ENCODE assay signal across 23 cellular contexts in genomic region chr16:74951676-74952075, GRCh38. TPM values are rescaled to one million over a fixed set of nuclear protein-coding genes. Genes with fewer than 3 reads are reported as not detected.
DNase-seq lines count a peak whose midpoint lies in the region; ATAC-seq, FAIRE-seq and TF ChIP-seq lines count a peak whose summit lies in the region.
"Had no signal": no experiment of that assay in that cellular context is flagged by ENCODE, and none has a peak within 500 bp of the region (broad histone marks: within the 10 kb centered on the region; RNA-seq: fewer than 3 reads in every experiment).

No MANE protein-coding gene starts in this region.

- H3K27ac ChIP-seq in K562 (ENCODE audit: extremely low read depth, low read depth, low read length) (no peak overlapping the region), spleen (no peak overlapping the region), breast epithelium (no peak overlapping the region)
- H3K27ac ChIP-seq in CD4-positive, alpha-beta memory T cell (ENCODE audit: low read depth, low read length): no peak overlapping the region
- H3K27ac ChIP-seq: BLaER1 had no signal

- CTCF ChIA-PET in K562 (lab: Yijun Ruan, JAX; ENCODE audit: low intra/inter-chr PET ratio): no interaction called here
- CTCF ChIA-PET in CD4-positive, alpha-beta memory T cell (lab: Charles Lee; ENCODE audit: partially characterized antibody): no interaction called here

- no peaks in the 10 kb centered on the region for H3K79me2 ChIP-seq in K562 (ENCODE audit: control insufficient read depth, insufficient read depth, low read length)

- H3K9me3 ChIP-seq in K562 (replicated peaks; ENCODE audit: control insufficient read depth, insufficient read depth, low read depth, low read length): no peaks in the 10 kb centered on the region
- no peaks in the 10 kb centered on the region for H3K9me3 ChIP-seq in spleen
- H3K9me3 ChIP-seq in CD4-positive, alpha-beta memory T cell (ENCODE audit: control insufficient read depth in 1 of 2, low read length in 2 of 2): no peaks in the 10 kb centered on the region
- H3K9me3 ChIP-seq in breast epithelium: no peaks in the 10 kb centered on the region
- H3K9me3 ChIP-seq: BLaER1 had no signal

- no peak overlapping the region for H2AFZ ChIP-seq in K562 (ENCODE audit: low read depth, low read length)

- peak overlapping the region in 1 of 7 donors; percentile 43 for H3K27ac Mint-ChIP-seq in CD4-positive, alpha-beta memory T cell
- H3K27ac Mint-ChIP-seq: HFFc6 had no signal

- peaks cover 0 to 4% (median 2%) of the 10 kb centered on the region in 4 donors for H3K4me1 Mint-ChIP-seq in CD4-positive, alpha-beta memory T cell

- TF ChIP-seq EP300 in K562 (IDR thresholded peaks at IDR 0.05; ENCODE audit: low read length): no peak

- no peaks in the 10 kb centered on the region for H4K20me1 ChIP-seq in K562 (replicated peaks; ENCODE audit: control insufficient read depth, insufficient read depth, low read length)

- H3K36me3 ChIP-seq in K562 (ENCODE audit: control insufficient read depth, insufficient read depth, low read length) (peaks cover 72% of the 10 kb centered on the region), spleen (peaks cover 0 to 96% (median 52%) of the 10 kb centered on the region in 6 donors), breast epithelium (no peaks in the 10 kb centered on the region)
- H3K36me3 ChIP-seq in CD4-positive, alpha-beta memory T cell (ENCODE audit: insufficient read depth, low read length): peaks cover 40% of the 10 kb centered on the region

- TF ChIP-seq CTCF in K562 (IDR thresholded peaks at IDR 0.05 in 2 of 3, conservative IDR thresholded peaks at IDR 0.05 in 1 of 3; ENCODE audit: insufficient read depth in 2 of 3, low read depth in 1 of 3, low read length in 3 of 3) (no peak), spleen (IDR thresholded peaks at IDR 0.05 in 8 of 11, conservative IDR thresholded peaks at IDR 0.05 in 3 of 11) (no peak), breast epithelium (IDR thresholded peaks at IDR 0.05) (no peak)

- no peak overlapping the region for H3K4me2 ChIP-seq in K562 (ENCODE audit: insufficient read depth, low read length)
- H3K4me2 ChIP-seq: BLaER1 had no signal

- no peaks in the 10 kb centered on the region for H3K9me3 Mint-ChIP-seq in CD4-positive, alpha-beta memory T cell
- H3K9me3 Mint-ChIP-seq: CD4-positive, CD25-positive, alpha-beta regulatory T cell; HFFc6 had no signal

- H3K4me3 ChIP-seq in K562 (no peak overlapping the region), spleen (no peak overlapping the region), breast epithelium (no peak overlapping the region)
- H3K4me3 ChIP-seq in CD4-positive, alpha-beta memory T cell (ENCODE audit: low read length in 2 of 2): no peak overlapping the region
- H3K4me3 ChIP-seq: BLaER1 had no signal

- peaks cover 52 to 71% of the 10 kb centered on the region in 2 donors for H3K36me3 Mint-ChIP-seq in CD4-positive, alpha-beta memory T cell

- H3K4me1 ChIP-seq in K562 (replicated peaks in 1 of 2; ENCODE audit: control insufficient read depth in 2 of 2, insufficient read depth in 2 of 2, low read length in 2 of 2): no peaks in the 10 kb centered on the region
- no peaks in the 10 kb centered on the region for H3K4me1 ChIP-seq in spleen
- no peaks in the 10 kb centered on the region for H3K4me1 ChIP-seq in CD4-positive, alpha-beta memory T cell (ENCODE audit: insufficient read depth, low read length)
- no peaks in the 10 kb centered on the region for H3K4me1 ChIP-seq in breast epithelium

- in situ Hi-C loops in K562 (cut with MboI): no loop called here

- BruUV-seq in K562 (replicated peaks; lab: Mats Ljungman, UMichigan): no TSS peak

- no peaks in the 10 kb centered on the region for H3K27me3 ChIP-seq in K562 (ENCODE audit: control insufficient read depth in 2 of 2, insufficient read depth in 2 of 2, low read length in 2 of 2)
- no peaks in the 10 kb centered on the region for H3K27me3 ChIP-seq in spleen (replicated peaks in 1 of 7)
- H3K27me3 ChIP-seq in CD4-positive, alpha-beta memory T cell (ENCODE audit: insufficient read depth, low read length): no peaks in the 10 kb centered on the region
- H3K27me3 ChIP-seq in breast epithelium: no peaks in the 10 kb centered on the region
- H3K27me3 ChIP-seq: BLaER1 had no signal

- POLR2A ChIA-PET in K562 (lab: Yijun Ruan, JAX): interaction anchor here (0.6 to 2.1 kb wide), 4 partner anchors 9 to 37 kb away, joined by 3 to 8 read pairs (median 3); no protein-coding TSS in a partner anchor
- POLR2A ChIA-PET in CD4-positive, alpha-beta memory T cell (lab: Charles Lee; ENCODE audit: partially characterized antibody): no interaction called here

- no peak overlapping the region for H3K9ac ChIP-seq in K562 (ENCODE audit: insufficient read depth in 1 of 2, low read depth in 2 of 2, low read length in 2 of 2)
- H3K9ac ChIP-seq: BLaER1 had no signal

- peak; percentile 35 for FAIRE-seq in K562 (lab: Jason Lieb, UNC)
- FAIRE-seq: D721Med, G401.6, GM12891, GM19239, H1, HepG2 had no signal

- peak; percentile 1 for DNase-seq in activated CD8-positive, alpha-beta memory T cell treated with anti-CD3 and anti-CD28 coated beads, Interleukin-2, amount 50 U/mL, for 48 hours
- no peak for DNase-seq in activated CD8-positive, alpha-beta memory T cell treated with anti-CD3 and anti-CD28 coated beads for 24 hours
- no peak for DNase-seq in K562 (ENCODE audit: extremely low read depth in 1 of 4, low spot score in 3 of 4)
- DNase-seq in mesenteric fat pad (ENCODE audit: low spot score): peak; percentile 33
- DNase-seq in spleen: peak; percentile 20
- DNase-seq in stimulated activated CD4-positive, alpha-beta T cell treated with anti-CD3 and anti-CD28 coated beads, Interleukin-12 subunit alpha, Interleukin-12 subunit beta, amount 100 ng/mL, for 4 hours: no peak
- DNase-seq in CD4-positive, alpha-beta memory T cell: no peak
- DNase-seq in breast epithelium (ENCODE audit: low spot score in 2 of 2): no peak
- DNase-seq: 8988T; AML-193; CD4-positive, CD25-positive, alpha-beta regulatory T cell; DMS153; DMS79 treated with DMSO at 0.1 percent for 48 hours; EL; HCEC 1CT; HFFc6 had no signal

- H3K9me1 ChIP-seq in K562 (ENCODE audit: control insufficient read depth, insufficient read depth, low read length): no peaks in the 10 kb centered on the region

- no peaks in the 10 kb centered on the region for H3K27me3 Mint-ChIP-seq in CD4-positive, alpha-beta memory T cell
- H3K27me3 Mint-ChIP-seq: CD4-positive, CD25-positive, alpha-beta regulatory T cell had no signal

- ATAC-seq in K562: no peak
- ATAC-seq: HepG2 had no signal

- intact Hi-C loops in K562 (cut with micrococcal nuclease) (no loop called here), spleen (cut with DNase I; ENCODE audit: low total_unique reads) (no loop called here), breast epithelium (cut with DNase I; ENCODE audit: low total_unique reads) (no loop called here)
- intact Hi-C loops in CD4-positive, alpha-beta memory T cell (cut with micrococcal nuclease): no loop called here

- TF ChIP-seq POLR2A in K562 (conservative IDR thresholded peaks at IDR 0.05) (no peak), spleen (IDR thresholded peaks at IDR 0.05) (no peak), breast epithelium (IDR thresholded peaks at IDR 0.05) (no peak)

- H3K4me3 Mint-ChIP-seq in CD4-positive, alpha-beta memory T cell: no peak overlapping the region
- H3K4me3 Mint-ChIP-seq: CD4-positive, CD25-positive, alpha-beta regulatory T cell; HFFc6 had no signal

- WGBS in K562 (ENCODE audit: insufficient coverage, low coverage, missing lambda C conversion rate): 70% methylated on average over 4 of the region's 4 CpGs
- WGBS in spleen, 5 donors: 65 to 87% (median 77%) methylated on average over 4 of the region's 4 CpGs

- no peak for TF ChIP-seq RAD21 in K562 (CRISPR knock-in tag; conservative IDR thresholded peaks at IDR 0.05 in 1 of 2, IDR thresholded peaks at IDR 0.05 in 1 of 2)

RNA-seq across cellular contexts. Expression of gene WDR59, which starts 33.2 kb away (rescaled TPM):
- 271 and 313 TPM in 2 replicates for total RNA-seq in K562 (2011; cell fraction: chromatin; rRNA removed; ENCODE audit: low replicate concordance)
- total RNA-seq in K562 (2011; cell fraction: nucleolus; rRNA removed): 146 and 158 TPM in 2 replicates
- total RNA-seq in K562 (2011; cell fraction: nucleoplasm; rRNA removed): 157 and 158 TPM in 2 replicates
- total RNA-seq in K562 (2014; rRNA removed) (19.6 and 35.1 TPM in 2 replicates), K562 (2014; rRNA removed; fragmentation: Illumina TruSeq; extraction: Trizol) (32.2 and 34.7 TPM in 2 replicates), K562 (2015; rRNA removed; fragmentation: Illumina TruSeq; extraction: Trizol) (20.0 and 28.0 TPM in 2 replicates), K562 (2021) (81.3 and 94.3 TPM in 2 replicates), mesenteric fat pad (47.3 TPM), spleen (10 to 100 TPM; 26.1 to 76.7 (median 63.1) TPM), breast epithelium (10 to 100 TPM; 21.8 to 61.0 (median 43.6) TPM)
- polyA plus RNA-seq in K562 (2011; rRNA removed) (119 and 126 TPM in 2 replicates), K562 (2014; fragmentation: Illumina TruSeq; extraction: Trizol) (47.6 and 59.0 TPM in 2 replicates), K562 (2014; fragmentation: Nextera tagmentation; extraction: Ambion mirVana) (10 to 100 TPM; 12.7 to 16.2 TPM), K562 (2014; rRNA removed) (52.2 and 57.4 TPM in 2 replicates), spleen (10 to 100 TPM; 18.1 to 32.0 (median 28.0) TPM)
- 89.5 and 105 TPM in 2 replicates for polyA plus RNA-seq in K562 (2011; cell fraction: cytosol; rRNA removed)
- 307 and 327 TPM in 2 replicates for polyA plus RNA-seq in K562 (2011; cell fraction: nucleus; rRNA removed)
- polyA plus RNA-seq in K562 (2012): 42.5 and 56.4 TPM in 2 replicates
- 114 and 147 TPM in 2 replicates for polyA minus RNA-seq in K562 (2011; rRNA and poly(A)+ RNA removed)
- 38.2 and 42.9 TPM in 2 replicates for polyA minus RNA-seq in K562 (2011; cell fraction: cytosol; rRNA and poly(A)+ RNA removed)
- polyA minus RNA-seq in K562 (2011; cell fraction: nucleus; rRNA and poly(A)+ RNA removed): 63.0 and 94.5 TPM in 2 replicates
- total RNA-seq in CD4-positive, alpha-beta memory T cell: 100 to 1,000 TPM; 116 to 127 TPM
- polyA plus RNA-seq in CD4-positive, alpha-beta memory T cell: 10 to 100 TPM; 11.0 to 20.5 TPM

RNA-seq across cellular contexts. Expression of gene ZNRF1, which starts 47.1 kb away (rescaled TPM):
- total RNA-seq in K562 (2011; cell fraction: chromatin; rRNA removed; ENCODE audit: low replicate concordance): 26.9 and 43.7 TPM in 2 replicates
- total RNA-seq in K562 (2011; cell fraction: nucleolus; rRNA removed): 26.5 and 31.6 TPM in 2 replicates
- total RNA-seq in K562 (2011; cell fraction: nucleoplasm; rRNA removed): 33.2 and 34.4 TPM in 2 replicates
- 30.4 and 32.4 TPM in 2 replicates for total RNA-seq in K562 (2014; rRNA removed)
- 10.6 and 15.5 TPM in 2 replicates for total RNA-seq in K562 (2014; rRNA removed; fragmentation: Illumina TruSeq; extraction: Trizol)
- 17.2 and 18.8 TPM in 2 replicates for total RNA-seq in K562 (2015; rRNA removed; fragmentation: Illumina TruSeq; extraction: Trizol)
- total RNA-seq in K562 (2021): 35.3 and 37.7 TPM in 2 replicates
- 19.1 and 25.1 TPM in 2 replicates for polyA plus RNA-seq in K562 (2011; rRNA removed)
- polyA plus RNA-seq in K562 (2011; cell fraction: cytosol; rRNA removed): 16.8 and 30.1 TPM in 2 replicates
- 43.0 and 43.6 TPM in 2 replicates for polyA plus RNA-seq in K562 (2011; cell fraction: nucleus; rRNA removed)
- polyA plus RNA-seq in K562 (2012): 24.0 and 31.0 TPM in 2 replicates
- polyA plus RNA-seq in K562 (2014; fragmentation: Illumina TruSeq; extraction: Trizol): 20.1 and 21.0 TPM in 2 replicates
- 10 to 100 TPM in 1 of 2 experiments, 1 to 10 TPM in 1; 9.5 to 20.0 TPM for polyA plus RNA-seq in K562 (2014; fragmentation: Nextera tagmentation; extraction: Ambion mirVana)
- 21.8 and 23.9 TPM in 2 replicates for polyA plus RNA-seq in K562 (2014; rRNA removed)
- 17.3 and 24.2 TPM in 2 replicates for polyA minus RNA-seq in K562 (2011; rRNA and poly(A)+ RNA removed)
- 20.2 and 22.4 TPM in 2 replicates for polyA minus RNA-seq in K562 (2011; cell fraction: cytosol; rRNA and poly(A)+ RNA removed)
- 21.8 and 24.4 TPM in 2 replicates for polyA minus RNA-seq in K562 (2011; cell fraction: nucleus; rRNA and poly(A)+ RNA removed)
- total RNA-seq in mesenteric fat pad: 23.5 TPM
- 10 to 100 TPM in 1 of 7 donors, 1 to 10 TPM in 6; 3.7 to 13.4 (median 8.9) TPM for total RNA-seq in spleen
- 1 to 10 TPM; 1.4 to 2.4 (median 2.1) TPM for polyA plus RNA-seq in spleen
- 1 to 10 TPM; 6.0 to 6.2 TPM for total RNA-seq in CD4-positive, alpha-beta memory T cell
- 1 to 10 TPM; 3.4 to 9.5 TPM for polyA plus RNA-seq in CD4-positive, alpha-beta memory T cell
- total RNA-seq in breast epithelium: 10 to 100 TPM; 12.8 to 27.5 (median 24.4) TPM

Comparison
In these comparisons a context has a peak if more than half of its experiments do, and no peak if none do; other contexts are left out.
1. DNase-seq: peak in activated CD8-positive, alpha-beta memory T cell treated with anti-CD3 and anti-CD28 coated beads, Interleukin-2, amount 50 U/mL, for 48 hours (single experiment), mesenteric fat pad (single experiment) and spleen (single experiment); none in activated CD8-positive, alpha-beta memory T cell treated with anti-CD3 and anti-CD28 coated beads for 24 hours (single experiment), K562 (0 of 4), stimulated activated CD4-positive, alpha-beta T cell treated with anti-CD3 and anti-CD28 coated beads, Interleukin-12 subunit alpha, Interleukin-12 subunit beta, amount 100 ng/mL, for 4 hours (single experiment), CD4-positive, alpha-beta memory T cell (0 of 5) and breast epithelium (0 of 2).